Comparison of ENCODE assay signal across 24 cellular contexts in genomic region chr2:149152597-149152996, GRCh38.
DNase-seq lines count a peak whose midpoint lies in the region; ATAC-seq and TF ChIP-seq lines count a peak whose summit lies in the region.
"Had no signal": no experiment of that assay in that cellular context is flagged by ENCODE, and none has a peak within 500 bp of the region (broad histone marks: within the 10 kb centered on the region; RNA-seq: fewer than 3 reads in every experiment).

No MANE protein-coding gene starts in this region.

- peaks cover 2 to 9% (median 6%) of the 10 kb centered on the region in 3 donors for H3K27me3 Mint-ChIP-seq in CD14-positive monocyte (ENCODE audit: low read depth in 3 of 3)
- peaks cover 35 to 46% of the 10 kb centered on the region in 2 donors for H3K27me3 Mint-ChIP-seq in stimulated activated naive B cell treated with anti-CD40 and anti-IgM and Interleukin-4, amounts not matched to agents 10 μg/mL and 1 μg/mL and 100 μg/mL, for 72 hours

- no peak for ATAC-seq in stimulated activated naive B cell treated with anti-CD40 and anti-IgM and Interleukin-4, amounts not matched to agents 10 μg/mL and 1 μg/mL and 100 μg/mL, for 72 hours (replicated peaks)
- no peak for ATAC-seq in GM21526 (IDR thresholded peaks at IDR 0.05; ENCODE audit: low FRiP score, unreplicated experiment)
- ATAC-seq in GM19463 (IDR thresholded peaks at IDR 0.05; ENCODE audit: unreplicated experiment) = no peak
- no peak for ATAC-seq in GM19452 (IDR thresholded peaks at IDR 0.05; ENCODE audit: unreplicated experiment)
- ATAC-seq: activated CD4-positive, CD25-positive, alpha-beta regulatory T cell treated with anti-CD3 and anti-CD28 coated beads, Interleukin-2, amount 50 U/mL, for 24 hours; activated CD8-positive, alpha-beta T cell treated with anti-CD3 and anti-CD28 coated beads for 36 hours; CD8-positive, alpha-beta T cell; PC-3; right cardiac atrium had no signal

- no peak overlapping the region for H3K4me3 Mint-ChIP-seq in CD14-positive monocyte
- H3K4me3 Mint-ChIP-seq in stimulated activated naive B cell treated with anti-CD40 and anti-IgM and Interleukin-4, amounts not matched to agents 10 μg/mL and 1 μg/mL and 100 μg/mL, for 72 hours = no peak overlapping the region
- H3K4me3 Mint-ChIP-seq: activated CD8-positive, alpha-beta T cell treated with anti-CD3 and anti-CD28 coated beads for 36 hours; CD8-positive, alpha-beta T cell; naive B cell had no signal

- peak overlapping the region in 5 of 7 donors; percentile 22 to 57 (median 38) for H3K27ac Mint-ChIP-seq in CD14-positive monocyte
- no peak overlapping the region for H3K27ac Mint-ChIP-seq in stimulated activated naive B cell treated with anti-CD40 and anti-IgM and Interleukin-4, amounts not matched to agents 10 μg/mL and 1 μg/mL and 100 μg/mL, for 72 hours
- H3K27ac Mint-ChIP-seq: activated CD8-positive, alpha-beta T cell treated with anti-CD3 and anti-CD28 coated beads for 36 hours; CD8-positive, alpha-beta T cell; naive B cell had no signal

- no peak for TF ChIP-seq CTCF in CD14-positive monocyte (IDR thresholded peaks at IDR 0.05)

- H3K4me1 Mint-ChIP-seq in CD14-positive monocyte = peaks cover 57% of the 10 kb centered on the region
- H3K4me1 Mint-ChIP-seq in stimulated activated naive B cell treated with anti-CD40 and anti-IgM and Interleukin-4, amounts not matched to agents 10 μg/mL and 1 μg/mL and 100 μg/mL, for 72 hours = peaks cover 0 to 3% of the 10 kb centered on the region in 2 donors

- no peak for DNase-seq in CD14-positive monocyte (ENCODE audit: low spot score)
- peak; percentile 49 for DNase-seq in M059J (ENCODE audit: low read depth)
- peak; percentile 95 for DNase-seq in SIG-M5 treated with dmso at 0.1 percent for 504 hours (lab: John Stamatoyannopoulos, UW; ENCODE audit: unreplicated experiment)
- peak; percentile 35 for DNase-seq in myocyte (ENCODE audit: low read depth)
- DNase-seq in stimulated activated naive B cell treated with anti-CD40 and anti-IgM and Interleukin-4, amounts not matched to agents 10 μg/mL and 1 μg/mL and 100 μg/mL, for 72 hours = no peak
- DNase-seq: activated CD8-positive, alpha-beta T cell treated with anti-CD3 and anti-CD28 coated beads for 36 hours; amygdala; CD8-positive, alpha-beta T cell; dorsolateral prefrontal cortex; Karpas-422; kidney; mammary epithelial cell; naive B cell; NCI-H1417; NCI-H524 treated with DMSO at 0.1 percent for 48 hours; ovary; PC-3; right cardiac atrium; stimulated activated CD8-positive, alpha-beta memory T cell treated with anti-CD3 and anti-CD28 coated beads, Interleukin-4, amount 100 ng/mL, for 48 hours; substantia nigra had no signal

- H3K36me3 Mint-ChIP-seq in CD14-positive monocyte = peaks cover 0 to 4% of the 10 kb centered on the region in 2 donors
- H3K36me3 Mint-ChIP-seq in stimulated activated naive B cell treated with anti-CD40 and anti-IgM and Interleukin-4, amounts not matched to agents 10 μg/mL and 1 μg/mL and 100 μg/mL, for 72 hours = no peaks in the 10 kb centered on the region
- H3K36me3 Mint-ChIP-seq: CD8-positive, alpha-beta T cell; naive B cell had no signal

- intact Hi-C loops in CD14-positive monocyte (cut with micrococcal nuclease) = no loop called here

- H3K9me3 Mint-ChIP-seq in CD14-positive monocyte = peaks cover 0 to 4% (median 1%) of the 10 kb centered on the region in 7 donors
- H3K9me3 Mint-ChIP-seq in stimulated activated naive B cell treated with anti-CD40 and anti-IgM and Interleukin-4, amounts not matched to agents 10 μg/mL and 1 μg/mL and 100 μg/mL, for 72 hours = no peaks in the 10 kb centered on the region
- H3K9me3 Mint-ChIP-seq: activated CD8-positive, alpha-beta T cell treated with anti-CD3 and anti-CD28 coated beads for 36 hours; CD8-positive, alpha-beta T cell had no signal

Comparison
In these comparisons a context has a peak if more than half of its experiments do, and no peak if none do; other contexts are left out.
1. DNase-seq: peak in M059J (single experiment), SIG-M5 treated with dmso at 0.1 percent for 504 hours (single experiment) and myocyte (single experiment); none in CD14-positive monocyte (single experiment) and stimulated activated naive B cell treated with anti-CD40 and anti-IgM and Interleukin-4, amounts not matched to agents 10 μg/mL and 1 μg/mL and 100 μg/mL, for 72 hours (single experiment).